8 cellular contexts compared by ENCODE assay signal in genomic region chrX:47384502-47384901, GRCh38. TPM values are rescaled to one million over a fixed set of nuclear protein-coding genes. Genes with fewer than 3 reads are reported as not detected.
DNase-seq lines count a peak whose midpoint lies in the region; ATAC-seq and TF ChIP-seq lines count a peak whose summit lies in the region.

No MANE protein-coding gene starts in this region.

- H3K27me3 ChIP-seq in left lung, result no peaks in the 10 kb centered on the region

- no peak overlapping the region for H3K27ac ChIP-seq in left lung

- no peaks in the 10 kb centered on the region for H3K9me3 ChIP-seq in left lung

- no peaks in the 10 kb centered on the region for H3K9me3 Mint-ChIP-seq in chondrocyte (ENCODE audit: low read depth)

- peak; percentile 74 for ATAC-seq in GM19438 (IDR thresholded peaks at IDR 0.05; ENCODE audit: low read depth, unreplicated experiment)
- ATAC-seq in left lung, result peak; percentile 92
- no peak for ATAC-seq in HG03039 (IDR thresholded peaks at IDR 0.05; ENCODE audit: unreplicated experiment)

- H3K4me3 ChIP-seq in left lung, result no peak overlapping the region

- in situ Hi-C loops in ACHN (cut with HindIII; ENCODE audit: low pct_ligation_motif_present, low pct_unique_long_range_greater_than_20kb, low sequenced_read_pairs), result no loop called here

- peak; percentile 40 for DNase-seq in ACHN
- DNase-seq in NCI-H345 treated with DMSO at 0.1 percent for 48 hours (lab: John Stamatoyannopoulos, UW; ENCODE audit: unreplicated experiment), result peak; percentile 68
- DNase-seq in activated CD4-positive, alpha-beta T cell treated with anti-CD3 and anti-CD28 coated beads for 1 hour, result peak; percentile 54
- no peak for DNase-seq in chondrocyte (ENCODE audit: low spot score)
- DNase-seq in left lung, result peak in 1 of 2 donors; percentile 49
- DNase-seq in stimulated activated CD4-positive, alpha-beta T cell treated with anti-CD3 and anti-CD28 coated beads, TNF-alpha, amount 100 ng/mL, for 1 hour (ENCODE audit: low read depth in 3 of 3, low spot score in 1 of 3), result peak; percentile 10 to 57 (median 47)

- H3K27me3 Mint-ChIP-seq in chondrocyte (ENCODE audit: low read depth), result no peaks in the 10 kb centered on the region

- peak; percentile 84 for TF ChIP-seq CTCF in chondrocyte (IDR thresholded peaks at IDR 0.05)
- peak; percentile 59 to 62 for TF ChIP-seq CTCF in left lung (IDR thresholded peaks at IDR 0.05)

- no peaks in the 10 kb centered on the region for H3K36me3 Mint-ChIP-seq in chondrocyte (ENCODE audit: low read depth)

- no peak overlapping the region for H3K4me3 Mint-ChIP-seq in chondrocyte (ENCODE audit: unreplicated experiment)

- intact Hi-C loops in left lung (cut with DNase I), result loop anchor here in 1 of 2 donors (5.0 kb wide), 1 partner anchor 192 kb away; the partner anchor contains the start of gene UBA1

- no peaks in the 10 kb centered on the region for H3K4me1 ChIP-seq in left lung

- no peak overlapping the region for H3K27ac Mint-ChIP-seq in chondrocyte (ENCODE audit: unreplicated experiment)

- no peaks in the 10 kb centered on the region for H3K4me1 Mint-ChIP-seq in chondrocyte (ENCODE audit: low read depth)

- no peaks in the 10 kb centered on the region for H3K36me3 ChIP-seq in left lung

RNA-seq across cellular contexts. Expression of gene ZNF157, which starts 14.1 kb away (rescaled TPM):
- 0.15 to 0.22 TPM in 2 of 3 replicates, not detected in the other for total RNA-seq in chondrocyte
- under 1 TPM; 0.20 to 0.29 TPM for total RNA-seq in left lung
